In the genomic region with DNA sequence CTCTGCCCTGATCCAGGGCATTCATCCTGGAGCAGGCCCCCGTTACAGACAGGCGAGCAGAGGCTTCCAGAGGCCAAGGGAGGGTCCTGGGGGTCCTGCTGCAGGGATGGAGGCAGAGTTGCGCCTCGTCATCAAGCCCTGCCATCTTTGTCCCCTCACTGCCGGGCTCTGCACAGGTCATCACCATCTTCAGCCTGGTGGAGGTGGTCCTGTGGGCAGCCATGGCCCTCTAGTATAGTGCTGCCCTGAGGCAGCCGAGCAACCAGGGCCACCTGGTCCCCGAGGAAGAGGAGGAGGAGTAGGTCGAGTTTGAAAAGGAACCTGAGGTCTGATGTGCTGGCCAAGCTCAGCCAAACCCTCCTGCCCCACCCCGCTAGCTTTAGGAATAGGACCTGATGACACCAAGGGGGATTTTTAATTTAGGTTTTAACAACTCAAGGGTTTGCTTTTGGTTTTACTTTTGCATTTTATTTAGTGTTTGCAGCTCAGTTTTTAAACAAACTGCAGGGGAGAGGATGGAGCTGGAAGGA, we compare ENCODE assay signal across 32 cellular contexts. TPM values are rescaled to one million over a fixed set of nuclear protein-coding genes. Genes with fewer than 3 reads are reported as not detected.
A peak's percentile ranks its signal among the peaks of the same experiment; 100 is the strongest.
DNase-seq lines count a peak whose midpoint lies in the region; ATAC-seq, FAIRE-seq and TF ChIP-seq lines count a peak whose summit lies in the region.
"Had no signal": no experiment of that assay in that cellular context is flagged by ENCODE, and none has a peak within 500 bp of the region (broad histone marks: within the 10 kb centered on the region; RNA-seq: fewer than 3 reads in every experiment).

No MANE protein-coding gene starts in this region.

- H3K4me3 ChIP-seq in HepG2 (replicated peaks in 1 of 3; ENCODE audit: insufficient read depth in 1 of 3, low read depth in 2 of 3, low read length in 3 of 3) = peak overlapping the region in 1 of 3 experiments; percentile 40; a peak in 1 of 6 replicates
- H3K4me3 ChIP-seq: BLaER1 treated with 17β-estradiol and CSF1 and Interleukin-3, amounts not matched to agents 10 nM and 100 nM; GM23248; HAP-1; PC-9; SJSA1 had no signal

- H3K9me3 Mint-ChIP-seq in activated naive CD8-positive, alpha-beta T cell treated with anti-CD3 and anti-CD28 coated beads for 36 hours = no peaks in the 10 kb centered on the region
- H3K9me3 Mint-ChIP-seq in activated naive CD8-positive, alpha-beta T cell treated with anti-CD3 and anti-CD28 coated beads, Interleukin-2, amount 50 U/mL, for 24 hours = no peaks in the 10 kb centered on the region
- no peaks in the 10 kb centered on the region for H3K9me3 Mint-ChIP-seq in neural crest cell
- H3K9me3 Mint-ChIP-seq: CD4-positive, alpha-beta T cell had no signal

- no peaks in the 10 kb centered on the region for H3K27me3 Mint-ChIP-seq in activated naive CD8-positive, alpha-beta T cell treated with anti-CD3 and anti-CD28 coated beads for 36 hours
- no peaks in the 10 kb centered on the region for H3K27me3 Mint-ChIP-seq in activated naive CD8-positive, alpha-beta T cell treated with anti-CD3 and anti-CD28 coated beads, Interleukin-2, amount 50 U/mL, for 24 hours
- no peaks in the 10 kb centered on the region for H3K27me3 Mint-ChIP-seq in neural crest cell (ENCODE audit: low read depth)
- H3K27me3 Mint-ChIP-seq: CD4-positive, alpha-beta T cell had no signal

- H3K36me3 Mint-ChIP-seq in activated naive CD8-positive, alpha-beta T cell treated with anti-CD3 and anti-CD28 coated beads for 36 hours = no peaks in the 10 kb centered on the region
- no peaks in the 10 kb centered on the region for H3K36me3 Mint-ChIP-seq in activated naive CD8-positive, alpha-beta T cell treated with anti-CD3 and anti-CD28 coated beads, Interleukin-2, amount 50 U/mL, for 24 hours (ENCODE audit: low read depth)
- H3K36me3 Mint-ChIP-seq in neural crest cell (ENCODE audit: low read depth) = no peaks in the 10 kb centered on the region

- CTCF ChIA-PET in HepG2 (lab: Yijun Ruan, JAX; ENCODE audit: low intra/inter-chr PET ratio, low total read pairs) = interaction anchor here (0.9 kb wide), 1 partner anchor 75 kb away, joined by 3 read pairs; no protein-coding TSS in a partner anchor

- no peak overlapping the region for H2AFZ ChIP-seq in HepG2 (ENCODE audit: low read length)
- H2AFZ ChIP-seq: GM23248, PC-9 had no signal

- TF ChIP-seq RAD21 in HepG2 (CRISPR knock-in tag; IDR thresholded peaks at IDR 0.05) = no peak

- H3K36me3 ChIP-seq in HepG2 (replicated peaks in 1 of 2; ENCODE audit: control insufficient read depth in 1 of 2, insufficient read depth in 2 of 2, low read length in 2 of 2) = no peaks in the 10 kb centered on the region
- H3K36me3 ChIP-seq: BLaER1 treated with 17β-estradiol and CSF1 and Interleukin-3, amounts not matched to agents 10 nM and 100 nM; HAP-1; SJSA1 had no signal

- no peak for ATAC-seq in activated naive CD8-positive, alpha-beta T cell treated with anti-CD3 and anti-CD28 coated beads, Interleukin-2, amount 50 U/mL, for 24 hours
- ATAC-seq in HepG2 = no peak
- no peak for ATAC-seq in HG03432 (IDR thresholded peaks at IDR 0.05; ENCODE audit: unreplicated experiment)

- no peak for FAIRE-seq in HepG2 (lab: Jason Lieb, UNC)
- FAIRE-seq: D721Med, GM18507 had no signal

- H3K27ac Mint-ChIP-seq in activated naive CD8-positive, alpha-beta T cell treated with anti-CD3 and anti-CD28 coated beads for 36 hours = peak overlapping the region; percentile 20
- no peak overlapping the region for H3K27ac Mint-ChIP-seq in activated naive CD8-positive, alpha-beta T cell treated with anti-CD3 and anti-CD28 coated beads, Interleukin-2, amount 50 U/mL, for 24 hours
- H3K27ac Mint-ChIP-seq in neural crest cell (ENCODE audit: unreplicated experiment) = peak overlapping the region; percentile 94
- H3K27ac Mint-ChIP-seq: CD4-positive, alpha-beta T cell had no signal

- no peaks in the 10 kb centered on the region for H3K9me3 ChIP-seq in HepG2 (ENCODE audit: low read length)
- H3K9me3 ChIP-seq: BLaER1 treated with 17β-estradiol and CSF1 and Interleukin-3, amounts not matched to agents 10 nM and 100 nM; HAP-1; SJSA1 had no signal

- no peak for TF ChIP-seq EP300 in HepG2 (IDR thresholded peaks at IDR 0.05; ENCODE audit: low read depth in 2 of 2, low read length in 2 of 2)
- TF ChIP-seq EP300 in HepG2 (CRISPR knock-in tag; IDR thresholded peaks at IDR 0.05; ENCODE audit: borderline replicate concordance) = no peak

- peaks cover 21% of the 10 kb centered on the region for H3K4me1 ChIP-seq in HepG2 (ENCODE audit: insufficient read depth, low read length)
- H3K4me1 ChIP-seq: HAP-1, SJSA1 had no signal

- intact Hi-C loops in HepG2 (cut with micrococcal nuclease; ENCODE audit: unreplicated experiment) = loop anchor here (5.0 kb wide), 1 partner anchor 75 kb away; the partner anchor contains the start of gene PRSS56

- H3K79me2 ChIP-seq in HepG2 (ENCODE audit: insufficient read depth, low read length) = no peaks in the 10 kb centered on the region

- in situ Hi-C loops in HepG2 (cut with HindIII; ENCODE audit: extremely low pct_ligation_motif_present, low pct_unique_long_range_greater_than_20kb) = no loop called here

- TF ChIP-seq CTCF in HepG2 (CRISPR knock-in tag; IDR thresholded peaks at IDR 0.05) (no peak), neural crest cell (conservative IDR thresholded peaks at IDR 0.05) (no peak)

- H3K4me2 ChIP-seq in HepG2 (ENCODE audit: low read depth, low read length) = peak overlapping the region; percentile 62
- H3K4me2 ChIP-seq: BLaER1 treated with 17β-estradiol and CSF1 and Interleukin-3, amounts not matched to agents 10 nM and 100 nM; PC-9 had no signal

- POLR2A ChIA-PET in HepG2 (lab: Yijun Ruan, JAX) = no interaction called here

- H3K4me3 Mint-ChIP-seq in activated naive CD8-positive, alpha-beta T cell treated with anti-CD3 and anti-CD28 coated beads for 36 hours = no peak overlapping the region
- H3K4me3 Mint-ChIP-seq in activated naive CD8-positive, alpha-beta T cell treated with anti-CD3 and anti-CD28 coated beads, Interleukin-2, amount 50 U/mL, for 24 hours = no peak overlapping the region
- peak overlapping the region; percentile 23 for H3K4me3 Mint-ChIP-seq in neural crest cell
- H3K4me3 Mint-ChIP-seq: CD4-positive, alpha-beta T cell had no signal

- no peak for DNase-seq in activated naive CD8-positive, alpha-beta T cell treated with anti-CD3 and anti-CD28 coated beads for 36 hours
- no peak for DNase-seq in activated naive CD8-positive, alpha-beta T cell treated with anti-CD3 and anti-CD28 coated beads, Interleukin-2, amount 50 U/mL, for 24 hours
- DNase-seq in HepG2 (ENCODE audit: low spot score) (no peak), neural crest cell (ENCODE audit: low read depth, low spot score) (no peak), NCI-H748 (lab: John Stamatoyannopoulos, UW; ENCODE audit: unreplicated experiment) (no peak)
- DNase-seq in activated effector memory CD4-positive, alpha-beta T cell treated with Interleukin-2 at 50 U/mL for 16 hours = no peak
- DNase-seq: AML-193; CD4-positive, alpha-beta T cell; GM23248; KBM-7; MV-4-11; NCI-H1105; NCI-H1436 treated with DMSO at 0.1 percent for 48 hours; NCI-H187 treated with DMSO at 0.1 percent for 48 hours; NCI-H2107; NCI-H774; NK-92 treated with Interleukin-12 subunit alpha and Interleukin-12 subunit beta, amount 100 ng/mL, for 24 hours; PC-9; RPMI8226 had no signal

- no peaks in the 10 kb centered on the region for H4K20me1 ChIP-seq in HepG2 (ENCODE audit: insufficient read depth, low read length)
- H4K20me1 ChIP-seq: BLaER1 treated with 17β-estradiol and CSF1 and Interleukin-3, amounts not matched to agents 10 nM and 100 nM had no signal

- H3K27me3 ChIP-seq in HepG2 (ENCODE audit: control insufficient read depth in 1 of 2, insufficient read depth in 2 of 2, low read length in 2 of 2) = peaks cover 5 to 28% of the 10 kb centered on the region in 2 experiments; a peak in 4 of 5 replicates
- H3K27me3 ChIP-seq: BLaER1 treated with 17β-estradiol and CSF1 and Interleukin-3, amounts not matched to agents 10 nM and 100 nM had no signal

- H3K9ac ChIP-seq in HepG2 (ENCODE audit: insufficient read depth, low read depth, low read length) = no peak overlapping the region
- H3K9ac ChIP-seq: GM23248 had no signal

- no TSS peak for BruUV-seq in HepG2 (replicated peaks; lab: Mats Ljungman, UMichigan)

- no peak for TF ChIP-seq POLR2A in HepG2 (IDR thresholded peaks at IDR 0.05; ENCODE audit: insufficient read depth in 1 of 2, low read depth in 2 of 2, low read length in 2 of 2)

- WGBS in HepG2 (ENCODE audit: low lambda C conversion rate) = 26% methylated on average over 4 of the region's 9 CpGs

- H3K27ac ChIP-seq in HepG2 (ENCODE audit: extremely low read length, insufficient read depth, low read length) = no peak overlapping the region
- H3K27ac ChIP-seq in temporal lobe (ENCODE audit: low read depth, low read length) = peak overlapping the region; percentile 57
- H3K27ac ChIP-seq: BLaER1 treated with 17β-estradiol and CSF1 and Interleukin-3, amounts not matched to agents 10 nM and 100 nM; GM23248; PC-9; SJSA1 had no signal

- H3K4me1 Mint-ChIP-seq in activated naive CD8-positive, alpha-beta T cell treated with anti-CD3 and anti-CD28 coated beads for 36 hours = peaks cover 12% of the 10 kb centered on the region
- no peaks in the 10 kb centered on the region for H3K4me1 Mint-ChIP-seq in activated naive CD8-positive, alpha-beta T cell treated with anti-CD3 and anti-CD28 coated beads, Interleukin-2, amount 50 U/mL, for 24 hours
- peaks cover 24% of the 10 kb centered on the region for H3K4me1 Mint-ChIP-seq in neural crest cell

RNA-seq across cellular contexts. Expression of gene ALPI, which starts 8.8 kb away (rescaled TPM):
- not detected for total RNA-seq in activated naive CD8-positive, alpha-beta T cell treated with anti-CD3 and anti-CD28 coated beads for 36 hours
- not detected in 2 replicates for total RNA-seq in HepG2 (2016; rRNA removed; fragmentation: Illumina TruSeq; extraction: Trizol)
- not detected in 2 replicates for total RNA-seq in HepG2 (2016; cell fraction: cytosol; rRNA removed; fragmentation: Illumina TruSeq; extraction: Trizol; ENCODE audit: low read depth)
- total RNA-seq in HepG2 (2016; cell fraction: insoluble cytoplasmic fraction; rRNA removed; fragmentation: Illumina TruSeq; extraction: Trizol) = not detected in 2 replicates
- not detected in 2 replicates for total RNA-seq in HepG2 (2016; cell fraction: membrane; rRNA removed; fragmentation: Illumina TruSeq; extraction: Trizol)
- total RNA-seq in HepG2 (2016; cell fraction: nucleus; rRNA removed; fragmentation: Illumina TruSeq; extraction: Trizol) = not detected in 2 replicates
- polyA plus RNA-seq in HepG2 (2011; rRNA removed) = 0.03 TPM in 1 of 2 replicates, not detected in the other
- 0.03 and 0.05 TPM in 2 replicates for polyA plus RNA-seq in HepG2 (2011; cell fraction: cytosol; rRNA removed)
- 0.07 TPM in 1 of 2 replicates, not detected in the other for polyA plus RNA-seq in HepG2 (2011; cell fraction: nucleus; rRNA removed)
- polyA plus RNA-seq in HepG2 (2012) = not detected in 2 replicates
- polyA plus RNA-seq in HepG2 (2016; cell fraction: cytosol; fragmentation: Illumina TruSeq; extraction: Trizol; ENCODE audit: low read depth) = not detected in 2 replicates
- polyA plus RNA-seq in HepG2 (2016; cell fraction: insoluble cytoplasmic fraction; fragmentation: Illumina TruSeq; extraction: Trizol; ENCODE audit: low read depth) = not detected in 2 replicates
- polyA plus RNA-seq in HepG2 (2016; cell fraction: membrane; fragmentation: Illumina TruSeq; extraction: Trizol; ENCODE audit: low read depth) = not detected in 2 replicates
- not detected in 2 replicates for polyA plus RNA-seq in HepG2 (2016; cell fraction: nucleus; fragmentation: Illumina TruSeq; extraction: Trizol; ENCODE audit: insufficient read depth, low read depth)
- 0.42 TPM in 1 of 2 replicates, not detected in the other for polyA minus RNA-seq in HepG2 (2011; rRNA and poly(A)+ RNA removed; ENCODE audit: low replicate concordance)
- polyA minus RNA-seq in HepG2 (2011; cell fraction: cytosol; rRNA and poly(A)+ RNA removed) = not detected in 2 replicates
- polyA minus RNA-seq in HepG2 (2011; cell fraction: nucleus; rRNA and poly(A)+ RNA removed) = not detected in 2 replicates
- total RNA-seq in neural crest cell = not detected in 2 replicates
- total RNA-seq in temporal lobe = not detected
- total RNA-seq: A172; CD4-positive, alpha-beta T cell; Daoy; G401; GM23248; LHCN-M2; MCF 10A; PC-9; Right ventricle myocardium superior; SJSA1 had no signal
- polyA plus RNA-seq: GM23248 had no signal

RNA-seq across cellular contexts. Expression of gene ECEL1, which starts 40.5 kb away (rescaled TPM):
- under 1 TPM; 0.12 to 0.14 TPM for total RNA-seq in activated naive CD8-positive, alpha-beta T cell treated with anti-CD3 and anti-CD28 coated beads for 36 hours
- not detected in 2 replicates for total RNA-seq in HepG2 (2016; rRNA removed; fragmentation: Illumina TruSeq; extraction: Trizol)
- total RNA-seq in HepG2 (2016; cell fraction: cytosol; rRNA removed; fragmentation: Illumina TruSeq; extraction: Trizol; ENCODE audit: low read depth) = not detected in 2 replicates
- total RNA-seq in HepG2 (2016; cell fraction: insoluble cytoplasmic fraction; rRNA removed; fragmentation: Illumina TruSeq; extraction: Trizol) = not detected in 2 replicates
- not detected in 2 replicates for total RNA-seq in HepG2 (2016; cell fraction: membrane; rRNA removed; fragmentation: Illumina TruSeq; extraction: Trizol)
- total RNA-seq in HepG2 (2016; cell fraction: nucleus; rRNA removed; fragmentation: Illumina TruSeq; extraction: Trizol) = not detected in 2 replicates
- polyA plus RNA-seq in HepG2 (2011; rRNA removed) = not detected in 2 replicates
- 0.06 TPM in 1 of 2 replicates, not detected in the other for polyA plus RNA-seq in HepG2 (2011; cell fraction: cytosol; rRNA removed)
- polyA plus RNA-seq in HepG2 (2011; cell fraction: nucleus; rRNA removed) = 0.05 TPM in 1 of 2 replicates, not detected in the other
- not detected in 2 replicates for polyA plus RNA-seq in HepG2 (2012)
- polyA plus RNA-seq in HepG2 (2016; cell fraction: cytosol; fragmentation: Illumina TruSeq; extraction: Trizol; ENCODE audit: low read depth) = not detected in 2 replicates
- not detected in 2 replicates for polyA plus RNA-seq in HepG2 (2016; cell fraction: insoluble cytoplasmic fraction; fragmentation: Illumina TruSeq; extraction: Trizol; ENCODE audit: low read depth)
- not detected in 2 replicates for polyA plus RNA-seq in HepG2 (2016; cell fraction: membrane; fragmentation: Illumina TruSeq; extraction: Trizol; ENCODE audit: low read depth)
- not detected in 2 replicates for polyA plus RNA-seq in HepG2 (2016; cell fraction: nucleus; fragmentation: Illumina TruSeq; extraction: Trizol; ENCODE audit: insufficient read depth, low read depth)
- not detected in 2 replicates for polyA minus RNA-seq in HepG2 (2011; rRNA and poly(A)+ RNA removed; ENCODE audit: low replicate concordance)
- not detected in 2 replicates for polyA minus RNA-seq in HepG2 (2011; cell fraction: cytosol; rRNA and poly(A)+ RNA removed)
- not detected in 2 replicates for polyA minus RNA-seq in HepG2 (2011; cell fraction: nucleus; rRNA and poly(A)+ RNA removed)
- 42.9 and 43.9 TPM in 2 replicates for total RNA-seq in neural crest cell
- 1.5 TPM for total RNA-seq in temporal lobe
- total RNA-seq: A172; CD4-positive, alpha-beta T cell; Daoy; LHCN-M2; MCF 10A; PC-9; Right ventricle myocardium superior; SJSA1 had no signal
- polyA plus RNA-seq: GM23248 had no signal

RNA-seq across cellular contexts. Expression of gene ALPG, which starts 40.5 kb away (rescaled TPM):
- total RNA-seq in activated naive CD8-positive, alpha-beta T cell treated with anti-CD3 and anti-CD28 coated beads for 36 hours = not detected
- total RNA-seq in HepG2 (2016; rRNA removed; fragmentation: Illumina TruSeq; extraction: Trizol) (not detected in 2 replicates), neural crest cell (not detected in 2 replicates), temporal lobe (not detected)
- total RNA-seq in HepG2 (2016; cell fraction: cytosol; rRNA removed; fragmentation: Illumina TruSeq; extraction: Trizol; ENCODE audit: low read depth) = not detected in 2 replicates
- total RNA-seq in HepG2 (2016; cell fraction: insoluble cytoplasmic fraction; rRNA removed; fragmentation: Illumina TruSeq; extraction: Trizol) = not detected in 2 replicates
- total RNA-seq in HepG2 (2016; cell fraction: membrane; rRNA removed; fragmentation: Illumina TruSeq; extraction: Trizol) = not detected in 2 replicates
- not detected in 2 replicates for total RNA-seq in HepG2 (2016; cell fraction: nucleus; rRNA removed; fragmentation: Illumina TruSeq; extraction: Trizol)
- polyA plus RNA-seq in HepG2 (2011; rRNA removed) = not detected in 2 replicates
- polyA plus RNA-seq in HepG2 (2011; cell fraction: cytosol; rRNA removed) = not detected in 2 replicates
- polyA plus RNA-seq in HepG2 (2011; cell fraction: nucleus; rRNA removed) = not detected in 2 replicates
- polyA plus RNA-seq in HepG2 (2012) = not detected in 2 replicates
- not detected in 2 replicates for polyA plus RNA-seq in HepG2 (2016; cell fraction: cytosol; fragmentation: Illumina TruSeq; extraction: Trizol; ENCODE audit: low read depth)
- polyA plus RNA-seq in HepG2 (2016; cell fraction: insoluble cytoplasmic fraction; fragmentation: Illumina TruSeq; extraction: Trizol; ENCODE audit: low read depth) = not detected in 2 replicates
- not detected in 2 replicates for polyA plus RNA-seq in HepG2 (2016; cell fraction: membrane; fragmentation: Illumina TruSeq; extraction: Trizol; ENCODE audit: low read depth)
- polyA plus RNA-seq in HepG2 (2016; cell fraction: nucleus; fragmentation: Illumina TruSeq; extraction: Trizol; ENCODE audit: insufficient read depth, low read depth) = not detected in 2 replicates
- polyA minus RNA-seq in HepG2 (2011; rRNA and poly(A)+ RNA removed; ENCODE audit: low replicate concordance) = 0.12 TPM in 1 of 2 replicates, not detected in the other
- polyA minus RNA-seq in HepG2 (2011; cell fraction: cytosol; rRNA and poly(A)+ RNA removed) = not detected in 2 replicates
- polyA minus RNA-seq in HepG2 (2011; cell fraction: nucleus; rRNA and poly(A)+ RNA removed) = not detected in 2 replicates
- total RNA-seq: A172; CD4-positive, alpha-beta T cell; Daoy; GM23248; LHCN-M2; MCF 10A; Right ventricle myocardium superior had no signal
- polyA plus RNA-seq: GM23248 had no signal

Comparison
In these comparisons a context has a peak if more than half of its experiments do, and no peak if none do; other contexts are left out.
1. RNA of gene ECEL1, which starts 40.5 kb away (total RNA-seq): 42.9 to 43.9 TPM in neural crest cell; 1.5 TPM in temporal lobe (single experiment), 0.12 to 0.14 TPM in activated naive CD8-positive, alpha-beta T cell treated with anti-CD3 and anti-CD28 coated beads for 36 hours and not detected in HepG2; every median in the first group is over 10 times any median in the second.